In genomic region chr7:134078991-134079390, GRCh38 we compare ENCODE assay signal across 22 cellular contexts. TPM values are rescaled to one million over a fixed set of nuclear protein-coding genes. Genes with fewer than 3 reads are reported as not detected.
DNase-seq lines count a peak whose midpoint lies in the region; ATAC-seq, FAIRE-seq and TF ChIP-seq lines count a peak whose summit lies in the region.
"Had no signal": no experiment of that assay in that cellular context is flagged by ENCODE, and none has a peak within 500 bp of the region (broad histone marks: within the 10 kb centered on the region; RNA-seq: fewer than 3 reads in every experiment).

No MANE protein-coding gene starts in this region.

- TF ChIP-seq EP300 in K562 (IDR thresholded peaks at IDR 0.05; ENCODE audit: low read length): no peak

- in situ Hi-C loops in K562 (cut with MboI): no loop called here

- H3K27me3 Mint-ChIP-seq in activated T-cell treated with anti-CD3 and anti-CD28 coated beads, Interleukin-2, amount 50 U/mL, for 4 hours (ENCODE audit: low read depth): no peaks in the 10 kb centered on the region
- H3K27me3 Mint-ChIP-seq: T-cell had no signal

- H3K4me1 ChIP-seq in MM.1S (ENCODE audit: low read length) (peaks cover 9% of the 10 kb centered on the region), K562 (replicated peaks in 1 of 2; ENCODE audit: control insufficient read depth in 2 of 2, insufficient read depth in 2 of 2, low read length in 2 of 2) (peaks cover under 1 to 21% of the 10 kb centered on the region in 2 experiments; a peak in 4 of 5 replicates), mesodermal cell (ENCODE audit: control insufficient read depth, insufficient read depth, low read length, poor library complexity, severe bottlenecking) (peaks cover 13% of the 10 kb centered on the region)
- H3K4me1 ChIP-seq: Peyer's patch had no signal

- ATAC-seq in K562: no peak
- ATAC-seq in activated T-cell treated with anti-CD3 and anti-CD28 coated beads, Interleukin-2, amount 50 U/mL, for 4 hours: no peak
- ATAC-seq: SK-N-SH treated with all-trans-retinoic acid at 6 μM for 48 hours, T-cell had no signal

- H3K4me3 Mint-ChIP-seq in activated T-cell treated with anti-CD3 and anti-CD28 coated beads, Interleukin-2, amount 50 U/mL, for 4 hours: no peak overlapping the region
- H3K4me3 Mint-ChIP-seq: T-cell had no signal

- no peak overlapping the region for H3K27ac ChIP-seq in MM.1S (ENCODE audit: low read length)
- no peak overlapping the region for H3K27ac ChIP-seq in K562 (ENCODE audit: extremely low read depth, low read depth, low read length)
- peak overlapping the region; percentile 2 for H3K27ac ChIP-seq in mesodermal cell (ENCODE audit: low read depth, low read length, severe bottlenecking)
- H3K27ac ChIP-seq: Peyer's patch had no signal

- H3K9ac ChIP-seq in MM.1S (ENCODE audit: low read length): no peak overlapping the region
- H3K9ac ChIP-seq in K562 (ENCODE audit: insufficient read depth in 1 of 2, low read depth in 2 of 2, low read length in 2 of 2): no peak overlapping the region

- WGBS in K562 (ENCODE audit: insufficient coverage, low coverage, missing lambda C conversion rate): 33% methylated on average over 2 of the region's 2 CpGs
- 89 to 96% methylated on average over 1 to 2 of the region's 2 CpGs for WGBS in mesodermal cell (ENCODE audit: insufficient coverage in 2 of 2), 2 experiments

- no peaks in the 10 kb centered on the region for H3K9me3 ChIP-seq in MM.1S (replicated peaks; ENCODE audit: insufficient read depth, low read length)
- H3K9me3 ChIP-seq in K562 (replicated peaks; ENCODE audit: control insufficient read depth, insufficient read depth, low read depth, low read length): no peaks in the 10 kb centered on the region; the same call in 1 of the 2 replicates
- peaks cover 5% of the 10 kb centered on the region for H3K9me3 ChIP-seq in mesodermal cell (ENCODE audit: control insufficient read depth, low read length)
- H3K9me3 ChIP-seq: BE2C, Peyer's patch had no signal

- FAIRE-seq in K562 (lab: Jason Lieb, UNC): no peak
- FAIRE-seq: A204.1, D721Med, GM12891, H54 had no signal

- H3K36me3 Mint-ChIP-seq in activated T-cell treated with anti-CD3 and anti-CD28 coated beads, Interleukin-2, amount 50 U/mL, for 4 hours (ENCODE audit: insufficient read depth): peaks cover 20% of the 10 kb centered on the region

- BruUV-seq in K562 (replicated peaks; lab: Mats Ljungman, UMichigan): no TSS peak

- no peaks in the 10 kb centered on the region for H3F3A ChIP-seq in MM.1S (ENCODE audit: insufficient read depth, low read length)

- intact Hi-C loops in K562 (cut with micrococcal nuclease): no loop called here

- no peaks in the 10 kb centered on the region for H3K27me3 ChIP-seq in MM.1S (replicated peaks; ENCODE audit: insufficient read depth, low read length)
- H3K27me3 ChIP-seq in K562 (ENCODE audit: control insufficient read depth in 2 of 2, insufficient read depth in 2 of 2, low read length in 2 of 2): no peaks in the 10 kb centered on the region
- H3K27me3 ChIP-seq: BE2C, Peyer's patch had no signal

- H3K4me3 ChIP-seq in MM.1S (ENCODE audit: low read length): no peak overlapping the region
- no peak overlapping the region for H3K4me3 ChIP-seq in K562
- H3K4me3 ChIP-seq in mesodermal cell (ENCODE audit: extremely low read depth, insufficient read depth, low read length, poor library complexity, severe bottlenecking): no peak overlapping the region
- H3K4me3 ChIP-seq: Peyer's patch had no signal

- TF ChIP-seq RAD21 in K562 (CRISPR knock-in tag; conservative IDR thresholded peaks at IDR 0.05 in 1 of 2, IDR thresholded peaks at IDR 0.05 in 1 of 2): no peak

- H3K36me3 ChIP-seq in MM.1S (replicated peaks; ENCODE audit: insufficient read depth, low read length) (no peaks in the 10 kb centered on the region), K562 (ENCODE audit: control insufficient read depth, insufficient read depth, low read length) (no peaks in the 10 kb centered on the region), mesodermal cell (ENCODE audit: control insufficient read depth, insufficient read depth, low read length) (no peaks in the 10 kb centered on the region)
- H3K36me3 ChIP-seq: BE2C, Peyer's patch had no signal

- no peak for TF ChIP-seq POLR2A in K562 (conservative IDR thresholded peaks at IDR 0.05)

- POLR2A ChIA-PET in K562 (lab: Yijun Ruan, JAX): no interaction called here

- no peaks in the 10 kb centered on the region for H3K9me1 ChIP-seq in K562 (ENCODE audit: control insufficient read depth, insufficient read depth, low read length)

- CTCF ChIA-PET in K562 (lab: Yijun Ruan, JAX; ENCODE audit: low intra/inter-chr PET ratio): no interaction called here

- H3K4me2 ChIP-seq in MM.1S (ENCODE audit: low read depth, low read length) (no peak overlapping the region), K562 (ENCODE audit: insufficient read depth, low read length) (no peak overlapping the region)

- H3K4me1 Mint-ChIP-seq in activated T-cell treated with anti-CD3 and anti-CD28 coated beads, Interleukin-2, amount 50 U/mL, for 4 hours (ENCODE audit: low read depth): no peaks in the 10 kb centered on the region
- H3K4me1 Mint-ChIP-seq: T-cell had no signal

- H3K9me2 ChIP-seq in MM.1S (replicated peaks; ENCODE audit: insufficient read depth, low read length): no peaks in the 10 kb centered on the region

- H4K20me1 ChIP-seq in MM.1S (ENCODE audit: insufficient read depth, low read length) (no peaks in the 10 kb centered on the region), K562 (replicated peaks; ENCODE audit: control insufficient read depth, insufficient read depth, low read length) (no peaks in the 10 kb centered on the region)

- peak; percentile 32 for DNase-seq in DMS53 treated with DMSO at 0.1 percent for 48 hours (lab: John Stamatoyannopoulos, UW; ENCODE audit: unreplicated experiment)
- DNase-seq in MM.1S: peak; percentile 30
- no peak for DNase-seq in K562 (ENCODE audit: extremely low read depth in 1 of 4, low spot score in 3 of 4)
- DNase-seq in amniotic stem cell (lab: John Stamatoyannopoulos, UW): no peak
- no peak for DNase-seq in mesenteric fat pad (ENCODE audit: low spot score)
- DNase-seq in activated T-cell treated with anti-CD3 and anti-CD28 coated beads, Interleukin-2, amount 50 U/mL, for 4 hours: no peak
- DNase-seq: BE2C; DMS79 treated with DMSO at 0.1 percent for 48 hours; NCI-H1092; NCI-H1436; NCI-H187 treated with DMSO at 0.1 percent for 48 hours; NCI-H2107; NK-92 treated with Interleukin-12 subunit alpha and Interleukin-12 subunit beta, amount 100 ng/mL, for 24 hours; Peyer's patch; T-cell had no signal

- peaks cover 8% of the 10 kb centered on the region for H3K9me3 Mint-ChIP-seq in activated T-cell treated with anti-CD3 and anti-CD28 coated beads, Interleukin-2, amount 50 U/mL, for 4 hours

- H2AFZ ChIP-seq in MM.1S (ENCODE audit: low read length) (no peak overlapping the region), K562 (ENCODE audit: low read depth, low read length) (peak overlapping the region; percentile 58; the same call in 1 of the 2 replicates)

- H3K79me2 ChIP-seq in MM.1S (ENCODE audit: low read length) (no peaks in the 10 kb centered on the region), K562 (ENCODE audit: control insufficient read depth, insufficient read depth, low read length) (no peaks in the 10 kb centered on the region)

- TF ChIP-seq CTCF in MM.1S (IDR thresholded peaks at IDR 0.05; ENCODE audit: low read length) (no peak), K562 (IDR thresholded peaks at IDR 0.05 in 2 of 3, conservative IDR thresholded peaks at IDR 0.05 in 1 of 3; ENCODE audit: insufficient read depth in 2 of 3, low read depth in 1 of 3, low read length in 3 of 3) (no peak)

TF ChIP-seq in K562, 482 proteins besides CTCF, POLR2A, EP300 and RAD21 (continues in another document):
- TF ChIP-seq FOXK2 (conservative IDR thresholded peaks at IDR 0.05 in 1 of 2, IDR thresholded peaks at IDR 0.05 in 1 of 2; ENCODE audit: low read depth in 2 of 2): 0 out of 4 replicates have a peak, but pooled peaks have one; percentile 36 to 55
- TF ChIP-seq FOXA3 (CRISPR knock-in tag; conservative IDR thresholded peaks at IDR 0.05 in 1 of 2, IDR thresholded peaks at IDR 0.05 in 1 of 2): peak in 1 of 2 experiments; percentile 35; a peak in 1 of 4 replicates
- no peak for TF ChIP-seq SNIP1 (IDR thresholded peaks at IDR 0.05; ENCODE audit: low read depth)
- peak; percentile 56 for TF ChIP-seq GABPA (tag; conservative IDR thresholded peaks at IDR 0.05; ENCODE audit: low read depth)

RNA-seq across cellular contexts. Expression of gene LRGUK, which starts 48.1 kb away (rescaled TPM):
- total RNA-seq in K562 (2011; cell fraction: chromatin; rRNA removed; ENCODE audit: low replicate concordance): 0.56 and 0.60 TPM in 2 replicates
- total RNA-seq in K562 (2011; cell fraction: nucleolus; rRNA removed): 0.17 and 0.53 TPM in 2 replicates
- 1.3 TPM in 1 of 2 replicates, not detected in the other for total RNA-seq in K562 (2011; cell fraction: nucleoplasm; rRNA removed)
- total RNA-seq in K562 (2014; rRNA removed): 0.18 and 0.24 TPM in 2 replicates
- 0.18 and 0.22 TPM in 2 replicates for total RNA-seq in K562 (2014; rRNA removed; fragmentation: Illumina TruSeq; extraction: Trizol)
- total RNA-seq in K562 (2015; rRNA removed; fragmentation: Illumina TruSeq; extraction: Trizol): 0.26 and 0.33 TPM in 2 replicates
- total RNA-seq in K562 (2021): 0.13 TPM in 2 replicates
- polyA plus RNA-seq in K562 (2011; rRNA removed): 0.15 and 0.21 TPM in 2 replicates
- polyA plus RNA-seq in K562 (2011; cell fraction: cytosol; rRNA removed): 0.01 and 0.09 TPM in 2 replicates
- 0.43 and 0.46 TPM in 2 replicates for polyA plus RNA-seq in K562 (2011; cell fraction: nucleus; rRNA removed)
- polyA plus RNA-seq in K562 (2012): 0.10 and 0.33 TPM in 2 replicates
- 0.18 and 0.21 TPM in 2 replicates for polyA plus RNA-seq in K562 (2014; fragmentation: Illumina TruSeq; extraction: Trizol)
- under 1 TPM; 0.04 TPM for polyA plus RNA-seq in K562 (2014; fragmentation: Nextera tagmentation; extraction: Ambion mirVana)
- 0.07 and 0.16 TPM in 2 replicates for polyA plus RNA-seq in K562 (2014; rRNA removed)
- polyA minus RNA-seq in K562 (2011; rRNA and poly(A)+ RNA removed): 0.42 and 1.2 TPM in 2 replicates
- not detected in 2 replicates for polyA minus RNA-seq in K562 (2011; cell fraction: cytosol; rRNA and poly(A)+ RNA removed)
- polyA minus RNA-seq in K562 (2011; cell fraction: nucleus; rRNA and poly(A)+ RNA removed): 0.33 and 1.3 TPM in 2 replicates
- 0.37 TPM for polyA plus RNA-seq in mesodermal cell (2013, experiment 1 of 2)
- polyA plus RNA-seq in mesodermal cell (2013, experiment 2 of 2): 0.20 TPM
- total RNA-seq in mesenteric fat pad: 0.87 TPM
- total RNA-seq in activated T-cell treated with anti-CD3 and anti-CD28 coated beads, Interleukin-2, amount 50 U/mL, for 4 hours: under 1 TPM in 2 of 3 donors, not detected in 1; 0.05 to 0.16 TPM
- total RNA-seq: G401 had no signal

Comparison
In these comparisons a context has a peak if more than half of its experiments do, and no peak if none do; other contexts are left out.
1. DNase-seq: peak in DMS53 treated with DMSO at 0.1 percent for 48 hours (single experiment) and MM.1S (single experiment); none in K562 (0 of 4), amniotic stem cell (single experiment), mesenteric fat pad (single experiment) and activated T-cell treated with anti-CD3 and anti-CD28 coated beads, Interleukin-2, amount 50 U/mL, for 4 hours (single experiment).